In genomic region chr1:226710501-226710900, GRCh38 we compare ENCODE assay signal across 10 cellular contexts. TPM values are rescaled to one million over a fixed set of nuclear protein-coding genes. Genes with fewer than 3 reads are reported as not detected.
DNase-seq lines count a peak whose midpoint lies in the region; ATAC-seq and TF ChIP-seq lines count a peak whose summit lies in the region.
"Had no signal": no experiment of that assay in that cellular context is flagged by ENCODE, and none has a peak within 500 bp of the region (broad histone marks: within the 10 kb centered on the region; RNA-seq: fewer than 3 reads in every experiment).

No MANE protein-coding gene starts in this region.

- H3K4me1 ChIP-seq in esophagus squamous epithelium: peaks cover 24 to 69% (median 39%) of the 10 kb centered on the region in 3 donors

- H3K27ac ChIP-seq in VCaP (peak overlapping the region; percentile 10; the same call in 1 of the 2 replicates), esophagus squamous epithelium (peak overlapping the region; percentile 17 to 100 (median 83)), temporal lobe (ENCODE audit: low read depth, low read length) (peak overlapping the region; percentile 72)

- H3K27me3 ChIP-seq in esophagus squamous epithelium: no peaks in the 10 kb centered on the region
- H3K27me3 ChIP-seq: MG63 had no signal

- TF ChIP-seq POLR2A in esophagus squamous epithelium (IDR thresholded peaks at IDR 0.05): no peak

- H3K9me3 ChIP-seq in esophagus squamous epithelium: no peaks in the 10 kb centered on the region
- H3K9me3 ChIP-seq: MG63 had no signal

- intact Hi-C loops in esophagus squamous epithelium (cut with DNase I): no loop called here

- peaks cover 86% of the 10 kb centered on the region for H3K4me1 Mint-ChIP-seq in activated naive CD4-positive, alpha-beta T cell treated with anti-CD3 and anti-CD28 coated beads, Interleukin-2, amount 10 ng/mL, durations not matched to agents 7 days and 5 days

- DNase-seq in activated naive CD4-positive, alpha-beta T cell treated with anti-CD3 and anti-CD28 coated beads, Interleukin-2, amount 10 ng/mL, durations not matched to agents 7 days and 5 days: no peak
- DNase-seq in activated naive CD4-positive, alpha-beta T cell (lab: John Stamatoyannopoulos, UW): no peak
- DNase-seq in esophagus squamous epithelium (lab: John Stamatoyannopoulos, UW) (no peak), OCI-M2 (lab: John Stamatoyannopoulos, UW; ENCODE audit: unreplicated experiment) (no peak)

- peak overlapping the region; percentile 90 for H3K27ac Mint-ChIP-seq in activated naive CD4-positive, alpha-beta T cell treated with anti-CD3 and anti-CD28 coated beads, Interleukin-2, amount 10 ng/mL, durations not matched to agents 7 days and 5 days
- H3K27ac Mint-ChIP-seq: H9 had no signal

- CTCF ChIA-PET in activated naive CD4-positive, alpha-beta T cell treated with anti-CD3 and anti-CD28 coated beads, Interleukin-2, amount 10 ng/mL, durations not matched to agents 7 days and 5 days (lab: Charles Lee): interaction anchor here (0.9 to 5.0 kb wide), 6 partner anchors 13 to 83 kb away, joined by 3 to 66 read pairs (median 3); no protein-coding TSS in a partner anchor

- peaks cover 8% of the 10 kb centered on the region for H3K27me3 Mint-ChIP-seq in activated naive CD4-positive, alpha-beta T cell treated with anti-CD3 and anti-CD28 coated beads, Interleukin-2, amount 10 ng/mL, durations not matched to agents 7 days and 5 days

- 69 to 75% methylated on average over 4 to 6 of the region's 6 CpGs for WGBS in esophagus squamous epithelium, 2 donors

- H3K4me3 Mint-ChIP-seq in activated naive CD4-positive, alpha-beta T cell treated with anti-CD3 and anti-CD28 coated beads, Interleukin-2, amount 10 ng/mL, durations not matched to agents 7 days and 5 days: peak overlapping the region; percentile 49
- H3K4me3 Mint-ChIP-seq: H9 had no signal

- H3K36me3 ChIP-seq in esophagus squamous epithelium: peaks cover 0 to 12% (median 0%) of the 10 kb centered on the region in 3 donors

- H3K9me3 Mint-ChIP-seq in activated naive CD4-positive, alpha-beta T cell treated with anti-CD3 and anti-CD28 coated beads, Interleukin-2, amount 10 ng/mL, durations not matched to agents 7 days and 5 days: peaks cover 13% of the 10 kb centered on the region

- TF ChIP-seq CTCF in VCaP (conservative IDR thresholded peaks at IDR 0.05) (no peak), esophagus squamous epithelium (IDR thresholded peaks at IDR 0.05) (no peak)

- no peak overlapping the region for H3K4me3 ChIP-seq in esophagus squamous epithelium
- H3K4me3 ChIP-seq: MG63 had no signal

- ATAC-seq in GM18858 (IDR thresholded peaks at IDR 0.05; ENCODE audit: unreplicated experiment) (no peak), HG03457 (IDR thresholded peaks at IDR 0.05; ENCODE audit: unreplicated experiment) (no peak)

- H3K36me3 Mint-ChIP-seq in activated naive CD4-positive, alpha-beta T cell treated with anti-CD3 and anti-CD28 coated beads, Interleukin-2, amount 10 ng/mL, durations not matched to agents 7 days and 5 days: peaks cover 69% of the 10 kb centered on the region

RNA-seq across cellular contexts. Expression of gene ITPKB, which starts 28.6 kb away (rescaled TPM):
- total RNA-seq in esophagus squamous epithelium (10 to 100 TPM; 10.7 to 22.3 (median 15.9) TPM), temporal lobe (6.1 TPM)

Comparison
In these comparisons a context has a peak if more than half of its experiments do, and no peak if none do; other contexts are left out.
1. H3K27ac ChIP-seq: peak in every context shown above with its lines; median percentile 83 in esophagus squamous epithelium; 72 in temporal lobe; 10 in VCaP.